Comparison of ENCODE assay signal across 32 cellular contexts in the genomic region with DNA sequence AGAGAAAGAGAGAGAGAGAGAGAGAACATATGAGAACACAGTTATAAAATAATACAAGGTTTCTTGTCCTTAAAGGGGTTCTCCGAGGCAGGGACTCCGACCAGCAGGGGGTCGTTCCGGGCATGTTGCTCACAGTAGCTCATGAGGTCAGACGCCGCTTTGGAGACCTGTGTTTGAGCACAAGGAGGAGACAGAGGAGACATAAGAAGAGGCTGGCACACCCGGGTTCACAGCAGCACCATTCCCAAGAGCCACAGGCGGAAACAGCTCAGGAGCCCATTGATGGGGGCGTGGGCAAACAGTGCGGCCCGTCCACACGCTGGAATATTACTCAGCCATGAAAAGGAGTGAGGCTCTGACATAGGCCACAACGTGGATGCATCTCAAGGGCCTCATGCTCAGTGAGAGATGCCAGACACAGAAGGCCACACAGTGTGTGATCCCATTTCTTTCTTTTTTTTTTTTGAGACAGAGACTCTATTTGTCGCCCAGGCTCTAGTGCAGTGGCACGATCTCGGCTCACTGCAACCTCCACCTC.
"Had no signal": no experiment of that assay in that cellular context is flagged by ENCODE, and none has a peak within 500 bp of the region (broad histone marks: within the 10 kb centered on the region; RNA-seq: fewer than 3 reads in every experiment).

No MANE protein-coding gene starts in this region.

- H3K27ac Mint-ChIP-seq: nephron; stimulated activated effector memory CD8-positive, alpha-beta T cell treated with anti-CD3 and anti-CD28 coated beads, Interleukin-12 subunit alpha, Interleukin-12 subunit beta, amount 100 ng/mL, for 72 hours; stimulated activated naive CD8-positive, alpha-beta T cell treated with anti-CD3 and anti-CD28 coated beads, Interleukin-15, Interleukin-2, amounts not matched to agents 100 ng/mL and 50 ng/mL, for 24 hours; type B pancreatic cell had no signal

- H3K9me3 Mint-ChIP-seq: naive thymus-derived CD8-positive, alpha-beta T cell; nephron; neural crest cell; stimulated activated effector memory CD8-positive, alpha-beta T cell treated with anti-CD3 and anti-CD28 coated beads, Interleukin-12 subunit alpha, Interleukin-12 subunit beta, amount 100 ng/mL, for 72 hours; stimulated activated naive CD8-positive, alpha-beta T cell treated with anti-CD3 and anti-CD28 coated beads, Interleukin-15, Interleukin-2, amounts not matched to agents 100 ng/mL and 50 ng/mL, for 24 hours; type B pancreatic cell had no signal

- ATAC-seq: heart right ventricle; left cardiac atrium; left lobe of liver; left ventricle myocardium superior; lower lobe of right lung; naive thymus-derived CD8-positive, alpha-beta T cell; pancreas; right cardiac atrium; sciatic nerve; stimulated activated effector memory CD8-positive, alpha-beta T cell treated with anti-CD3 and anti-CD28 coated beads, Interleukin-12 subunit alpha, Interleukin-12 subunit beta, amount 100 ng/mL, for 72 hours had no signal

- H3K27ac ChIP-seq: heart right ventricle, lower lobe of right lung, neutrophil, pancreas, prostate gland, skin epidermis, suprapubic skin, thoracic aorta, tibial nerve, uterus had no signal

- H3K36me3 Mint-ChIP-seq: stimulated activated effector memory CD8-positive, alpha-beta T cell treated with anti-CD3 and anti-CD28 coated beads, Interleukin-12 subunit alpha, Interleukin-12 subunit beta, amount 100 ng/mL, for 72 hours had no signal

- H3K4me3 Mint-ChIP-seq: nephron; neural crest cell; stimulated activated effector memory CD8-positive, alpha-beta T cell treated with anti-CD3 and anti-CD28 coated beads, Interleukin-12 subunit alpha, Interleukin-12 subunit beta, amount 100 ng/mL, for 72 hours; stimulated activated naive CD8-positive, alpha-beta T cell treated with anti-CD3 and anti-CD28 coated beads, Interleukin-15, Interleukin-2, amounts not matched to agents 100 ng/mL and 50 ng/mL, for 24 hours; type B pancreatic cell had no signal

- DNase-seq: heart right ventricle; hippocampal formation; kidney glomerular epithelial cell; left cardiac atrium; left ventricle myocardium superior; lower lobe of right lung; mammary epithelial cell; mesenchymal stem cell; naive thymus-derived CD8-positive, alpha-beta T cell; occipital lobe; retina; stimulated activated CD4-positive, alpha-beta T cell treated with anti-CD3 and anti-CD28 coated beads, Interleukin-12 subunit alpha, Interleukin-12 subunit beta, amount 100 ng/mL, for 4 hours; stimulated activated CD4-positive, alpha-beta T cell treated with anti-CD3 and anti-CD28 coated beads, Interleukin-15, amount 100 ng/mL, for 24 hours; stimulated activated CD4-positive, alpha-beta T cell treated with anti-CD3 and anti-CD28 coated beads, Interleukin-2, amount 100 ng/mL, for 24 hours; stimulated activated CD4-positive, alpha-beta T cell treated with anti-CD3 and anti-CD28 coated beads, Interleukin-4, amount 100 ng/mL, for 24 hours; stimulated activated naive CD4-positive, alpha-beta T cell; uterus had no signal

- H3K4me1 Mint-ChIP-seq: stimulated activated effector memory CD8-positive, alpha-beta T cell treated with anti-CD3 and anti-CD28 coated beads, Interleukin-12 subunit alpha, Interleukin-12 subunit beta, amount 100 ng/mL, for 72 hours had no signal

- H3K36me3 ChIP-seq: heart right ventricle, lower lobe of right lung, pancreas, prostate gland, suprapubic skin, thoracic aorta, tibial nerve, uterus had no signal

- H3K9me3 ChIP-seq: heart right ventricle, lower lobe of right lung, neutrophil, pancreas, prostate gland, suprapubic skin, thoracic aorta, tibial nerve, uterus had no signal

- H3K4me3 ChIP-seq: heart right ventricle, lower lobe of right lung, pancreas, prostate gland, skin epidermis, suprapubic skin, thoracic aorta, tibial nerve, uterus had no signal

- H3K4me1 ChIP-seq: lower lobe of right lung, pancreas, prostate gland, tibial nerve, uterus had no signal

- H3K27me3 ChIP-seq: heart right ventricle, neutrophil, pancreas, tibial nerve, uterus had no signal

- H3K27me3 Mint-ChIP-seq: stimulated activated naive CD8-positive, alpha-beta T cell treated with anti-CD3 and anti-CD28 coated beads, Interleukin-15, Interleukin-2, amounts not matched to agents 100 ng/mL and 50 ng/mL, for 24 hours; type B pancreatic cell had no signal
